In the genomic region with DNA sequence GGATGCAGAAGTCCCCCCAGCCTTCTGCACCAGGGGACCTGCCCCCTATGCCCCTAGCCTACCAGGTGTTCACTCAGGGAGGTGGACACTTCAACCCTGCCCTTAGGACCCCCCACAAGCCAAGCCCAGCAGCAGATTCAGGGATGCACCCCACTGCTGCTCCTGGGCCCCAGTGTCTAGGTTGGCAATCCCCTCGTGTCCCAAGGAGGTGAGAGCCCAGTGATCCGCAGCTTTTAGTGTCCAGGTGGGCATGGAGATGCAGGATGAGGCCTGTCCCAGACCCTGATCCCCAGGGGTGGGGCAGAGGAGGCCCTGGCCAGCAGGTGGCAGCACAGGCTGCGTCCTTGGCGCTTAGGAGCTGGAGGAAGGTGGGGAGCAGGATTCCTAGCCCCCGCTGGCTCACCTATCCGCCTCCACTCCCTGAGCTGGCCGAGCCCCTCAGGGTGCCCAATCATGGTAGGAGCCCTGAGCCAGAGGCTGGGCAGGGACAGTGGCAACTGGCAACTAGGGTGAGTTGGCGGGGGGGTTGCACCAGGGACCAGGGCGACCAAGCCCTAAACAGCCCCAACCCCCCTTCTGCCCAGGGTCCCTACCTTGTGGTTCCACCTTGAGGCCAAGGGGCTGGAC, we compare ENCODE assay signal across 2 cellular contexts.
TF ChIP-seq lines count a peak whose summit lies in the region.

No MANE protein-coding gene starts in this region.

TF ChIP-seq in WTC11, 78 proteins besides CTCF, POLR2A, EP300 and RAD21 (continued from another document):
- TF ChIP-seq, protein P1, sequence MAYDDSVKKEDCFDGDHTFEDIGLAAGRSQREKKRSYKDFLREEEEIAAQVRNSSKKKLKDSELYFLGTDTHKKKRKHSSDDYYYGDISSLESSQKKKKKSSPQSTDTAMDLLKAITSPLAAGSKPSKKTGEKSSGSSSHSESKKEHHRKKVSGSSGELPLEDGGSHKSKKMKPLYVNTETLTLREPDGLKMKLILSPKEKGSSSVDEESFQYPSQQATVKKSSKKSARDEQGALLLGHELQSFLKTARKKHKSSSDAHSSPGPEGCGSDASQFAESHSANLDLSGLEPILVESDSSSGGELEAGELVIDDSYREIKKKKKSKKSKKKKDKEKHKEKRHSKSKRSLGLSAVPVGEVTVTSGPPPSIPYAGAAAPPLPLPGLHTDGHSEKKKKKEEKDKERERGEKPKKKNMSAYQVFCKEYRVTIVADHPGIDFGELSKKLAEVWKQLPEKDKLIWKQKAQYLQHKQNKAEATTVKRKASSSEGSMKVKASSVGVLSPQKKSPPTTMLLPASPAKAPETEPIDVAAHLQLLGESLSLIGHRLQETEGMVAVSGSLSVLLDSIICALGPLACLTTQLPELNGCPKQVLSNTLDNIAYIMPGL (CRISPR knock-in tag; IDR thresholded peaks at IDR 0.05): peak; percentile 75; the same call in 1 of the 2 replicates
- no peak for TF ChIP-seq RORB (CRISPR knock-in tag; IDR thresholded peaks at IDR 0.05)
- TF ChIP-seq FOXK1 (CRISPR knock-in tag; IDR thresholded peaks at IDR 0.05): no peak
- TF ChIP-seq, protein P2, sequence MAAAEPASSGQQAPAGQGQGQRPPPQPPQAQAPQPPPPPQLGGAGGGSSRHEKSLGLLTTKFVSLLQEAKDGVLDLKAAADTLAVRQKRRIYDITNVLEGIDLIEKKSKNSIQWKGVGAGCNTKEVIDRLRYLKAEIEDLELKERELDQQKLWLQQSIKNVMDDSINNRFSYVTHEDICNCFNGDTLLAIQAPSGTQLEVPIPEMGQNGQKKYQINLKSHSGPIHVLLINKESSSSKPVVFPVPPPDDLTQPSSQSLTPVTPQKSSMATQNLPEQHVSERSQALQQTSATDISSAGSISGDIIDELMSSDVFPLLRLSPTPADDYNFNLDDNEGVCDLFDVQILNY (CRISPR knock-in tag; IDR thresholded peaks at IDR 0.05): no peak
- TF ChIP-seq PRRX2 (CRISPR knock-in tag; IDR thresholded peaks at IDR 0.05): 0 out of 2 replicates have a peak, but pooled peaks have one; percentile 53
- TF ChIP-seq, protein P3, sequence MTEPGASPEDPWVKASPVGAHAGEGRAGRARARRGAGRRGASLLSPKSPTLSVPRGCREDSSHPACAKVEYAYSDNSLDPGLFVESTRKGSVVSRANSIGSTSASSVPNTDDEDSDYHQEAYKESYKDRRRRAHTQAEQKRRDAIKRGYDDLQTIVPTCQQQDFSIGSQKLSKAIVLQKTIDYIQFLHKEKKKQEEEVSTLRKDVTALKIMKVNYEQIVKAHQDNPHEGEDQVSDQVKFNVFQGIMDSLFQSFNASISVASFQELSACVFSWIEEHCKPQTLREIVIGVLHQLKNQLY (CRISPR knock-in tag; IDR thresholded peaks at IDR 0.05): no peak
- peak; percentile 39; the same call in 1 of the 2 replicates for TF ChIP-seq ZNF423 (CRISPR knock-in tag; IDR thresholded peaks at IDR 0.05)

TF ChIP-seq in liver, 16 proteins besides CTCF, POLR2A, EP300 and RAD21 (continued from another document):
- TF ChIP-seq, protein P4, sequence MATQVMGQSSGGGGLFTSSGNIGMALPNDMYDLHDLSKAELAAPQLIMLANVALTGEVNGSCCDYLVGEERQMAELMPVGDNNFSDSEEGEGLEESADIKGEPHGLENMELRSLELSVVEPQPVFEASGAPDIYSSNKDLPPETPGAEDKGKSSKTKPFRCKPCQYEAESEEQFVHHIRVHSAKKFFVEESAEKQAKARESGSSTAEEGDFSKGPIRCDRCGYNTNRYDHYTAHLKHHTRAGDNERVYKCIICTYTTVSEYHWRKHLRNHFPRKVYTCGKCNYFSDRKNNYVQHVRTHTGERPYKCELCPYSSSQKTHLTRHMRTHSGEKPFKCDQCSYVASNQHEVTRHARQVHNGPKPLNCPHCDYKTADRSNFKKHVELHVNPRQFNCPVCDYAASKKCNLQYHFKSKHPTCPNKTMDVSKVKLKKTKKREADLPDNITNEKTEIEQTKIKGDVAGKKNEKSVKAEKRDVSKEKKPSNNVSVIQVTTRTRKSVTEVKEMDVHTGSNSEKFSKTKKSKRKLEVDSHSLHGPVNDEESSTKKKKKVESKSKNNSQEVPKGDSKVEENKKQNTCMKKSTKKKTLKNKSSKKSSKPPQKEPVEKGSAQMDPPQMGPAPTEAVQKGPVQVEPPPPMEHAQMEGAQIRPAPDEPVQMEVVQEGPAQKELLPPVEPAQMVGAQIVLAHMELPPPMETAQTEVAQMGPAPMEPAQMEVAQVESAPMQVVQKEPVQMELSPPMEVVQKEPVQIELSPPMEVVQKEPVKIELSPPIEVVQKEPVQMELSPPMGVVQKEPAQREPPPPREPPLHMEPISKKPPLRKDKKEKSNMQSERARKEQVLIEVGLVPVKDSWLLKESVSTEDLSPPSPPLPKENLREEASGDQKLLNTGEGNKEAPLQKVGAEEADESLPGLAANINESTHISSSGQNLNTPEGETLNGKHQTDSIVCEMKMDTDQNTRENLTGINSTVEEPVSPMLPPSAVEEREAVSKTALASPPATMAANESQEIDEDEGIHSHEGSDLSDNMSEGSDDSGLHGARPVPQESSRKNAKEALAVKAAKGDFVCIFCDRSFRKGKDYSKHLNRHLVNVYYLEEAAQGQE (IDR thresholded peaks at IDR 0.05): no peak
- TF ChIP-seq NR2F2 (IDR thresholded peaks at IDR 0.05) (no peak), EGR1 (IDR thresholded peaks at IDR 0.05; ENCODE audit: low read depth in 2 of 2) (no peak)
